ENCODE assay signal across 8 cellular contexts in genomic region chr4:95095352-95095974, GRCh38.
DNase-seq lines count a peak whose midpoint lies in the region; ATAC-seq and TF ChIP-seq lines count a peak whose summit lies in the region.

No MANE protein-coding gene starts in this region.

- no peaks in the 10 kb centered on the region for H3K9me3 Mint-ChIP-seq in activated CD8-positive, alpha-beta memory T cell treated with anti-CD3 and anti-CD28 coated beads, Interleukin-2, amount 10 ng/mL, durations not matched to agents 7 days and 5 days (ENCODE audit: low read depth)

- no peaks in the 10 kb centered on the region for H3K27me3 ChIP-seq in H7 (ENCODE audit: control insufficient read depth, insufficient read depth, low read length)

- H3K27me3 Mint-ChIP-seq in activated CD8-positive, alpha-beta memory T cell treated with anti-CD3 and anti-CD28 coated beads, Interleukin-2, amount 10 ng/mL, durations not matched to agents 7 days and 5 days: peaks cover 12% of the 10 kb centered on the region

- H3K4me3 Mint-ChIP-seq in activated CD8-positive, alpha-beta memory T cell treated with anti-CD3 and anti-CD28 coated beads, Interleukin-2, amount 10 ng/mL, durations not matched to agents 7 days and 5 days: no peak overlapping the region

- DNase-seq in AG10803 (ENCODE audit: low read depth) (peak; percentile 66), HCEC 1CT (peak; percentile 45), kidney tubule cell (ENCODE audit: low spot score) (peak; percentile 40), CD1c-positive myeloid dendritic cell (ENCODE audit: extremely low spot score) (no peak), H7 (no peak)
- DNase-seq in activated CD8-positive, alpha-beta memory T cell treated with anti-CD3 and anti-CD28 coated beads, Interleukin-2, amount 10 ng/mL, durations not matched to agents 7 days and 5 days: no peak

- ATAC-seq in HG03135 (IDR thresholded peaks at IDR 0.05; ENCODE audit: unreplicated experiment): no peak
- no peak for ATAC-seq in activated CD8-positive, alpha-beta memory T cell treated with anti-CD3 and anti-CD28 coated beads, Interleukin-2, amount 10 ng/mL, durations not matched to agents 7 days and 5 days

- TF ChIP-seq CTCF in AG10803 (conservative IDR thresholded peaks at IDR 0.05; ENCODE audit: low read length): peak; percentile 90
- peak; percentile 55 for TF ChIP-seq CTCF in WI38 (IDR thresholded peaks at IDR 0.05; ENCODE audit: low read depth, low read length)

- CTCF ChIA-PET in activated CD8-positive, alpha-beta memory T cell treated with anti-CD3 and anti-CD28 coated beads, Interleukin-2, amount 10 ng/mL, durations not matched to agents 7 days and 5 days (lab: Charles Lee): no interaction called here

- H3K27ac Mint-ChIP-seq in activated CD8-positive, alpha-beta memory T cell treated with anti-CD3 and anti-CD28 coated beads, Interleukin-2, amount 10 ng/mL, durations not matched to agents 7 days and 5 days: no peak overlapping the region

- no peaks in the 10 kb centered on the region for H3K36me3 ChIP-seq in H7 (replicated peaks; ENCODE audit: control insufficient read depth, insufficient read depth, low read length)

- no peaks in the 10 kb centered on the region for H3K4me1 Mint-ChIP-seq in activated CD8-positive, alpha-beta memory T cell treated with anti-CD3 and anti-CD28 coated beads, Interleukin-2, amount 10 ng/mL, durations not matched to agents 7 days and 5 days

- no peak overlapping the region for H3K4me3 ChIP-seq in AG10803 (ENCODE audit: low read length)
- no peak overlapping the region for H3K4me3 ChIP-seq in WI38 (ENCODE audit: low read depth, low read length)
- no peak overlapping the region for H3K4me3 ChIP-seq in H7 (ENCODE audit: insufficient read depth, low read depth, low read length)

- no peaks in the 10 kb centered on the region for H3K36me3 Mint-ChIP-seq in activated CD8-positive, alpha-beta memory T cell treated with anti-CD3 and anti-CD28 coated beads, Interleukin-2, amount 10 ng/mL, durations not matched to agents 7 days and 5 days

Comparison
In these comparisons a context has a peak if more than half of its experiments do, and no peak if none do; other contexts are left out.
1. DNase-seq: peak in AG10803 (single experiment), HCEC 1CT (single experiment) and kidney tubule cell (single experiment); none in CD1c-positive myeloid dendritic cell (single experiment), activated CD8-positive, alpha-beta memory T cell treated with anti-CD3 and anti-CD28 coated beads, Interleukin-2, amount 10 ng/mL, durations not matched to agents 7 days and 5 days (single experiment) and H7 (single experiment).